In genomic region chr7:30285531-30286284, GRCh38 we compare ENCODE assay signal across 8 cellular contexts.
DNase-seq lines count a peak whose midpoint lies in the region; TF ChIP-seq lines count a peak whose summit lies in the region.

No MANE protein-coding gene starts in this region.

- TF ChIP-seq POLR2A in NB4 (IDR thresholded peaks at IDR 0.05; ENCODE audit: extremely low read depth, insufficient read length) = peak; percentile 68

- DNase-seq in HCEC 1CT = peak; percentile 57
- peak; percentile 97 for DNase-seq in NB4 (ENCODE audit: low read depth)
- peak; percentile 31 to 32 for DNase-seq in activated CD4-positive, alpha-beta T cell treated with anti-CD3 and anti-CD28 coated beads, Interleukin-2, amount 50 U/mL, for 4 hours
- peak; percentile 3 for DNase-seq in effector CD8-positive, alpha-beta T cell (lab: John Stamatoyannopoulos, UW)
- DNase-seq in midbrain (lab: John Stamatoyannopoulos, UW) = peak; percentile 25
- DNase-seq in stimulated activated CD8-positive, alpha-beta memory T cell treated with anti-CD3 and anti-CD28 coated beads, Interleukin-7, amount 100 ng/mL, for 4 hours (ENCODE audit: low read depth in 2 of 2) = peak; percentile 33 to 34
- DNase-seq in NCI-H1048 (lab: John Stamatoyannopoulos, UW) = no peak

- TF ChIP-seq CTCF in NB4 (IDR thresholded peaks at IDR 0.05; ENCODE audit: low read depth, low read length) = no peak

- H3K4me3 ChIP-seq in GM08714 (ENCODE audit: low read length) = peak overlapping the region; percentile 76
- peak overlapping the region; percentile 72 for H3K4me3 ChIP-seq in NB4 (ENCODE audit: low read depth, low read length)
